27 cellular contexts compared by ENCODE assay signal in genomic region chr12:120705618-120706017, GRCh38.
"Had no signal": no experiment of that assay in that cellular context is flagged by ENCODE, and none has a peak within 500 bp of the region (broad histone marks: within the 10 kb centered on the region; RNA-seq: fewer than 3 reads in every experiment).

No MANE protein-coding gene starts in this region.

- H3K27me3 Mint-ChIP-seq: activated naive CD8-positive, alpha-beta T cell treated with anti-CD3 and anti-CD28 coated beads, Interleukin-2, amount 10 ng/mL, durations not matched to agents 7 days and 5 days; naive B cell; stimulated activated naive B cell treated with anti-CD40 and anti-IgM and Interleukin-4, amounts not matched to agents 10 μg/mL and 1 μg/mL and 100 μg/mL, for 72 hours; T-cell had no signal

- DNase-seq: activated CD4-positive, CD25-positive, alpha-beta regulatory T cell treated with anti-CD3 and anti-CD28 coated beads, Interleukin-2, amount 50 U/mL, for 72 hours; activated CD8-positive, alpha-beta memory T cell treated with anti-CD3 and anti-CD28 coated beads for 24 hours; activated CD8-positive, alpha-beta memory T cell treated with anti-CD3 and anti-CD28 coated beads, Interleukin-2, amount 50 U/mL, for 4 hours; activated naive CD4-positive, alpha-beta T cell treated with Interleukin-2 at 50 U/mL for 16 hours; activated naive CD8-positive, alpha-beta T cell treated with anti-CD3 and anti-CD28 coated beads, Interleukin-2, amount 10 ng/mL, durations not matched to agents 7 days and 5 days; activated T-cell treated with anti-CD3 and anti-CD28 coated beads, Interleukin-2, amount 50 U/mL, for 4 hours; amniotic stem cell; esophagus squamous epithelium; gastrocnemius medialis; hippocampal formation; kidney glomerular epithelial cell; lower lobe of right lung; mesendoderm; naive B cell; occipital lobe; small intestine; stimulated activated CD4-positive, alpha-beta T cell treated with anti-CD3 and anti-CD28 coated beads, Interleukin-2, amount 100 ng/mL, for 24 hours; stimulated activated naive B cell treated with anti-CD40 and anti-IgM and Interleukin-4, amounts not matched to agents 10 μg/mL and 1 μg/mL and 100 μg/mL, for 72 hours; T-cell; testis; trophoblast cell; WERI-Rb-1 had no signal

- H3K4me3 ChIP-seq: dorsolateral prefrontal cortex, esophagus squamous epithelium, gastrocnemius medialis, lower lobe of right lung, testis had no signal

- H3K9me3 Mint-ChIP-seq: activated naive CD8-positive, alpha-beta T cell treated with anti-CD3 and anti-CD28 coated beads, Interleukin-2, amount 10 ng/mL, durations not matched to agents 7 days and 5 days; activated T-cell treated with anti-CD3 and anti-CD28 coated beads, Interleukin-2, amount 50 U/mL, for 4 hours; activated T-helper 2 cell treated with anti-CD3 and anti-CD28 coated beads, Interferon-gamma antibody, Interleukin-2, Interleukin-4, amounts not matched to agents 10 μg/mL and 5 μg/mL and 100 μg/mL, durations not matched to agents 14 hours and 24 hours and 36 hours; naive B cell; stimulated activated naive B cell treated with anti-CD40 and anti-IgM and Interleukin-4, amounts not matched to agents 10 μg/mL and 1 μg/mL and 100 μg/mL, for 72 hours; T-cell; T-helper 2 cell treated with Interferon-gamma antibody and Interleukin-4, amounts not matched to agents 5 μg/mL and 100 μg/mL, for 36 hours had no signal

- H3K27me3 ChIP-seq: dorsolateral prefrontal cortex, esophagus squamous epithelium, gastrocnemius medialis, testis had no signal

- ATAC-seq: activated T-cell treated with anti-CD3 and anti-CD28 coated beads, Interleukin-2, amount 50 U/mL, for 4 hours; gastrocnemius medialis; sciatic nerve; SK-N-SH treated with all-trans-retinoic acid at 6 μM for 48 hours; stimulated activated naive B cell treated with anti-CD40 and anti-IgM and Interleukin-4, amounts not matched to agents 10 μg/mL and 1 μg/mL and 100 μg/mL, for 72 hours; T-cell had no signal

- H3K27ac Mint-ChIP-seq: activated naive CD8-positive, alpha-beta T cell treated with anti-CD3 and anti-CD28 coated beads, Interleukin-2, amount 10 ng/mL, durations not matched to agents 7 days and 5 days; activated T-helper 2 cell treated with anti-CD3 and anti-CD28 coated beads, Interferon-gamma antibody, Interleukin-2, Interleukin-4, amounts not matched to agents 10 μg/mL and 5 μg/mL and 100 μg/mL, durations not matched to agents 14 hours and 24 hours and 36 hours; naive B cell; stimulated activated naive B cell treated with anti-CD40 and anti-IgM and Interleukin-4, amounts not matched to agents 10 μg/mL and 1 μg/mL and 100 μg/mL, for 72 hours; T-cell; T-helper 2 cell treated with Interferon-gamma antibody and Interleukin-4, amounts not matched to agents 5 μg/mL and 100 μg/mL, for 36 hours had no signal

- H3K4me3 Mint-ChIP-seq: activated naive CD8-positive, alpha-beta T cell treated with anti-CD3 and anti-CD28 coated beads, Interleukin-2, amount 10 ng/mL, durations not matched to agents 7 days and 5 days; activated T-cell treated with anti-CD3 and anti-CD28 coated beads, Interleukin-2, amount 50 U/mL, for 4 hours; naive B cell; stimulated activated naive B cell treated with anti-CD40 and anti-IgM and Interleukin-4, amounts not matched to agents 10 μg/mL and 1 μg/mL and 100 μg/mL, for 72 hours; T-cell; T-helper 2 cell treated with Interferon-gamma antibody and Interleukin-4, amounts not matched to agents 5 μg/mL and 100 μg/mL, for 36 hours had no signal

- H3K9me3 ChIP-seq: esophagus squamous epithelium, gastrocnemius medialis, lower lobe of right lung, testis had no signal

- H3K27ac ChIP-seq: esophagus squamous epithelium, lower lobe of right lung, testis, WERI-Rb-1 had no signal
